Comparison of ENCODE assay signal across 7 cellular contexts in genomic region chr10:38094923-38095574, GRCh38. TPM values are rescaled to one million over a fixed set of nuclear protein-coding genes. Genes with fewer than 3 reads are reported as not detected.
A peak's percentile ranks its signal among the peaks of the same experiment; 100 is the strongest.
DNase-seq lines count a peak whose midpoint lies in the region; ATAC-seq, FAIRE-seq and TF ChIP-seq lines count a peak whose summit lies in the region.

No MANE protein-coding gene starts in this region.

- H3K27ac ChIP-seq in HEK293 (ENCODE audit: extremely low read depth, low read depth, low read length) (no peak overlapping the region), left ventricle myocardium inferior (replicated peaks) (peak overlapping the region; percentile 87), small intestine (ENCODE audit: low read depth in 1 of 2, low read length in 1 of 2) (peak overlapping the region; percentile 2 to 70)

- CTCF ChIA-PET in HEK293 (lab: Yijun Ruan, JAX) = no interaction called here
- CTCF ChIA-PET in activated CD4-positive, alpha-beta memory T cell treated with anti-CD3 and anti-CD28 coated beads, Interleukin-2, amount 10 ng/mL, durations not matched to agents 7 days and 5 days (lab: Charles Lee) = interaction anchor here (2.0 kb wide), 1 partner anchor 118 kb away, joined by 9 read pairs; the partner anchor contains the start of gene ZNF25

- H3K4me3 Mint-ChIP-seq in activated CD4-positive, alpha-beta memory T cell treated with anti-CD3 and anti-CD28 coated beads, Interleukin-2, amount 10 ng/mL, durations not matched to agents 7 days and 5 days = peak overlapping the region; percentile 83

- H3K36me3 Mint-ChIP-seq in activated CD4-positive, alpha-beta memory T cell treated with anti-CD3 and anti-CD28 coated beads, Interleukin-2, amount 10 ng/mL, durations not matched to agents 7 days and 5 days (ENCODE audit: low read depth) = peaks cover 51% of the 10 kb centered on the region

- H3K4me3 ChIP-seq in HEK293 (ENCODE audit: low read depth, low read length) (peak overlapping the region; percentile 72), left ventricle myocardium inferior (peak overlapping the region; percentile 82), small intestine (ENCODE audit: low read depth in 1 of 2, low read length in 2 of 2) (peak overlapping the region; percentile 84 to 88)

- peaks cover 22 to 48% of the 10 kb centered on the region in 2 experiments for H3K36me3 ChIP-seq in HEK293 (ENCODE audit: control insufficient read depth in 2 of 2, insufficient read depth in 1 of 2, low read length in 2 of 2)
- H3K36me3 ChIP-seq in left ventricle myocardium inferior = peaks cover 43% of the 10 kb centered on the region
- H3K36me3 ChIP-seq in small intestine (ENCODE audit: control insufficient read depth in 2 of 2, insufficient read depth in 2 of 2, low read length in 2 of 2) = peaks cover under 1 to 5% of the 10 kb centered on the region in 2 donors

- H3K27ac Mint-ChIP-seq in activated CD4-positive, alpha-beta memory T cell treated with anti-CD3 and anti-CD28 coated beads, Interleukin-2, amount 10 ng/mL, durations not matched to agents 7 days and 5 days = peak overlapping the region; percentile 85

- H3K27me3 Mint-ChIP-seq in activated CD4-positive, alpha-beta memory T cell treated with anti-CD3 and anti-CD28 coated beads, Interleukin-2, amount 10 ng/mL, durations not matched to agents 7 days and 5 days = no peaks in the 10 kb centered on the region

- 50 to 56% (median 51%) methylated on average over 22 of the region's 22 CpGs for WGBS in small intestine, 3 donors

- POLR2A ChIA-PET in HEK293 (lab: Yijun Ruan, JAX) = interaction anchor here (0.8 kb wide), 1 partner anchor 85 kb away, joined by 3 read pairs; the partner anchor contains the start of gene ZNF33A
- POLR2A ChIA-PET in activated CD4-positive, alpha-beta memory T cell treated with anti-CD3 and anti-CD28 coated beads, Interleukin-2, amount 10 ng/mL, durations not matched to agents 7 days and 5 days (lab: Charles Lee) = interaction anchor here (0.9 to 2.6 kb wide), 6 partner anchors 8 to 238 kb away, joined by 3 to 23 read pairs (median 4); partner anchors contain the start of genes ZNF25 and ZNF33A

- FAIRE-seq in small intestine (lab: Jason Lieb, UNC) = no peak

- DNase-seq in activated CD4-positive, alpha-beta memory T cell treated with anti-CD3 and anti-CD28 coated beads, Interleukin-2, amount 10 ng/mL, durations not matched to agents 7 days and 5 days = no peak
- DNase-seq in left ventricle myocardium inferior (no peak), small intestine (no peak), NCI-H2171 treated with DMSO at 0.1 percent for 48 hours (lab: John Stamatoyannopoulos, UW) (no peak)
- DNase-seq in stimulated activated CD4-positive, alpha-beta T cell treated with anti-CD3 and anti-CD28 coated beads, Interleukin-4, amount 100 ng/mL, for 1 hour = no peak

- TF ChIP-seq CTCF in HEK293 (tag by site-specific recombination; IDR thresholded peaks at IDR 0.05) (no peak), left ventricle myocardium inferior (IDR thresholded peaks at IDR 0.05; ENCODE audit: borderline replicate concordance) (no peak)

- H3K4me1 Mint-ChIP-seq in activated CD4-positive, alpha-beta memory T cell treated with anti-CD3 and anti-CD28 coated beads, Interleukin-2, amount 10 ng/mL, durations not matched to agents 7 days and 5 days = peaks cover 30% of the 10 kb centered on the region

- intact Hi-C loops in left ventricle myocardium inferior (cut with micrococcal nuclease) = no loop called here

- H3K9me3 ChIP-seq in HEK293 (ENCODE audit: control insufficient read depth, insufficient read depth, low read depth, low read length) (no peaks in the 10 kb centered on the region), left ventricle myocardium inferior (replicated peaks) (peaks cover 20% of the 10 kb centered on the region), small intestine (ENCODE audit: control insufficient read depth, low read depth) (no peaks in the 10 kb centered on the region)

- H3K27me3 ChIP-seq in left ventricle myocardium inferior (ENCODE audit: low read depth) (no peaks in the 10 kb centered on the region), small intestine (ENCODE audit: control insufficient read depth in 2 of 2, insufficient read depth in 2 of 2, low read length in 2 of 2) (no peaks in the 10 kb centered on the region)

- H3K4me1 ChIP-seq in HEK293 (ENCODE audit: control insufficient read depth, insufficient read depth, low read length) (no peaks in the 10 kb centered on the region), left ventricle myocardium inferior (peaks cover 20% of the 10 kb centered on the region), small intestine (ENCODE audit: control insufficient read depth in 2 of 2, insufficient read depth in 1 of 2, low read depth in 1 of 2, low read length in 1 of 2) (peaks cover 0 to 2% of the 10 kb centered on the region in 2 donors)

- no peak for ATAC-seq in GM18868 (IDR thresholded peaks at IDR 0.05; ENCODE audit: unreplicated experiment)

- peaks cover 23% of the 10 kb centered on the region for H3K9me3 Mint-ChIP-seq in activated CD4-positive, alpha-beta memory T cell treated with anti-CD3 and anti-CD28 coated beads, Interleukin-2, amount 10 ng/mL, durations not matched to agents 7 days and 5 days

TF ChIP-seq in HEK293, 187 proteins besides CTCF, POLR2A, EP300 and RAD21 (continues in another document):
- no peak for TF ChIP-seq ZNF529 (tag by site-specific recombination; IDR thresholded peaks at IDR 0.05; ENCODE audit: insufficient replicate concordance)
- TF ChIP-seq YY1 (tag by site-specific recombination; IDR thresholded peaks at IDR 0.05) = no peak
- no peak for TF ChIP-seq ZNF202 (tag by site-specific recombination; IDR thresholded peaks at IDR 0.05; ENCODE audit: borderline replicate concordance)
- TF ChIP-seq PRDM1 (tag by site-specific recombination; IDR thresholded peaks at IDR 0.05) = no peak
- no peak for TF ChIP-seq ZNF24 (tag by site-specific recombination; IDR thresholded peaks at IDR 0.05)
- TF ChIP-seq SP3 (tag by site-specific recombination; IDR thresholded peaks at IDR 0.05) = no peak
- TF ChIP-seq ZNF394 (tag by site-specific recombination; IDR thresholded peaks at IDR 0.05; ENCODE audit: borderline replicate concordance) = no peak
- no peak for TF ChIP-seq ZNF10 (tag by site-specific recombination; IDR thresholded peaks at IDR 0.05)
- TF ChIP-seq ELK4 (IDR thresholded peaks at IDR 0.05; ENCODE audit: borderline replicate concordance, low read depth, low read length) = no peak
- TF ChIP-seq TSHZ1 (tag by site-specific recombination; IDR thresholded peaks at IDR 0.05; ENCODE audit: borderline replicate concordance) = no peak
- no peak for TF ChIP-seq ZSCAN30 (tag by site-specific recombination; IDR thresholded peaks at IDR 0.05)
- no peak for TF ChIP-seq ZBTB17 (tag by site-specific recombination; IDR thresholded peaks at IDR 0.05)
- TF ChIP-seq KLF9 (tag by site-specific recombination; IDR thresholded peaks at IDR 0.05; ENCODE audit: low read depth) = no peak
- TF ChIP-seq ZNF747 (tag by site-specific recombination; IDR thresholded peaks at IDR 0.05) = no peak
- TF ChIP-seq ZNF114 (tag by site-specific recombination; IDR thresholded peaks at IDR 0.05) = no peak
- TF ChIP-seq ZNF132 (tag by site-specific recombination; IDR thresholded peaks at IDR 0.05; ENCODE audit: borderline replicate concordance) = no peak
- TF ChIP-seq ZNF37A (tag by site-specific recombination; IDR thresholded peaks at IDR 0.05) = no peak

RNA-seq across cellular contexts. Expression of gene ZNF37A, which starts 0.9 kb away (rescaled TPM):
- 10 to 100 TPM; 17.9 to 19.6 TPM for total RNA-seq in activated CD4-positive, alpha-beta memory T cell treated with anti-CD3 and anti-CD28 coated beads, Interleukin-2, amount 10 ng/mL, durations not matched to agents 7 days and 5 days
- 8.9 TPM for total RNA-seq in left ventricle myocardium inferior
- polyA plus RNA-seq in small intestine = 1 to 10 TPM; 2.2 to 4.3 (median 2.7) TPM
